In the genomic region with DNA sequence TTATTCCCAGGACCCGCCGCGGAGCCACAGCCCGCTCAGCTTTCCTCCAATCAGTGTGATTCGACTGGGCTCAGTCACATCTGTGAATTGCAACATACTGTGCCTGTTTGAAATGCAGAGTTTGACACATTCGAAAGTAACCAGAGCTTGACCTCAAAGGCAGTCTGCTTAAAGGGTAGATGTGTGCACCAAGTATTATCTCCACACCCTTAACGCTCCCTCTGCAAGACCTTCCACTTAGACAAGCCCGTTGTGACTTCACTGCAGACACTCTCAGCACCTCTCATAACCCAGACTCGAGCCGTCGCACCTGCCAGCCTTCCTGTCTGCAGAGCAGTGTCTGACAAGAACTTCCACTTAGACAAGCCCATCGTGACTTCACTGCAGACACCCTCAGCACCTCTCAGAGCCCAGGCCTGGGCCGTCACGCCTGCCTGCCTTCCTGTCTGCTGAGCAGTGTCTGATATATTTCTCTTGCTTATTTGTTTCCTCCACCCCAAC, we compare ENCODE assay signal across 17 cellular contexts. TPM values are rescaled to one million over a fixed set of nuclear protein-coding genes. Genes with fewer than 3 reads are reported as not detected.
DNase-seq lines count a peak whose midpoint lies in the region; TF ChIP-seq lines count a peak whose summit lies in the region.
"Had no signal": no experiment of that assay in that cellular context is flagged by ENCODE, and none has a peak within 500 bp of the region (broad histone marks: within the 10 kb centered on the region; RNA-seq: fewer than 3 reads in every experiment).

No MANE protein-coding gene starts in this region.

- 82% methylated on average over 14 of the region's 14 CpGs for WGBS in prostate gland

- peak overlapping the region; percentile 68 for H3K27ac ChIP-seq in OCI-LY7 (ENCODE audit: low read depth, low read length, poor library complexity, severe bottlenecking)
- no peak overlapping the region for H3K27ac ChIP-seq in prostate gland
- H3K27ac ChIP-seq in vagina = no peak overlapping the region
- H3K27ac ChIP-seq: esophagus muscularis mucosa, VCaP had no signal

- POLR2A ChIA-PET in OCI-LY7 (lab: Charles Lee) = interaction anchor here (0.6 to 1.0 kb wide), 2 partner anchors 9 to 39 kb away, joined by 3 read pairs; no protein-coding TSS in a partner anchor

- TF ChIP-seq CTCF in OCI-LY7 (conservative IDR thresholded peaks at IDR 0.05; ENCODE audit: low read length) = no peak
- TF ChIP-seq CTCF in prostate gland (IDR thresholded peaks at IDR 0.05) = no peak
- TF ChIP-seq CTCF in vagina (IDR thresholded peaks at IDR 0.05) = no peak

- H3K9me3 ChIP-seq in OCI-LY7 (ENCODE audit: low read length) (no peaks in the 10 kb centered on the region), prostate gland (no peaks in the 10 kb centered on the region), vagina (no peaks in the 10 kb centered on the region)
- H3K9me3 ChIP-seq: esophagus muscularis mucosa had no signal

- peaks cover 30% of the 10 kb centered on the region for H4K20me1 ChIP-seq in OCI-LY7 (ENCODE audit: insufficient read depth, low read length)

- H3K79me2 ChIP-seq in OCI-LY7 (ENCODE audit: insufficient read depth, low read depth, low read length) = peaks cover 89% of the 10 kb centered on the region

- TF ChIP-seq POLR2A in prostate gland (IDR thresholded peaks at IDR 0.05) (no peak), vagina (IDR thresholded peaks at IDR 0.05) (no peak)

- peak overlapping the region; percentile 100 for H3K4me2 ChIP-seq in OCI-LY7 (ENCODE audit: low read length)
- H3K4me2 ChIP-seq: smooth muscle cell had no signal

- H3K36me3 ChIP-seq in OCI-LY7 (ENCODE audit: insufficient read depth, low read length) = peaks cover 76% of the 10 kb centered on the region
- H3K36me3 ChIP-seq in prostate gland = no peaks in the 10 kb centered on the region
- peaks cover 0 to 14% of the 10 kb centered on the region in 2 donors for H3K36me3 ChIP-seq in vagina

- intact Hi-C loops in OCI-LY7 (cut with micrococcal nuclease; ENCODE audit: unreplicated experiment) = no loop called here
- intact Hi-C loops in prostate gland (cut with DNase I) = no loop called here
- intact Hi-C loops in vagina (cut with DNase I) = loop anchor here (10.0 kb wide), 1 partner anchor 177 kb away; no protein-coding TSS in a partner anchor

- H3K4me3 ChIP-seq in OCI-LY7 (ENCODE audit: low read depth, low read length, poor library complexity, severe bottlenecking) (peak overlapping the region; percentile 55), prostate gland (no peak overlapping the region), vagina (no peak overlapping the region)
- H3K4me3 ChIP-seq: esophagus muscularis mucosa, smooth muscle cell had no signal

- no peaks in the 10 kb centered on the region for H3K9me2 ChIP-seq in OCI-LY7 (ENCODE audit: insufficient read depth, low read length)

- no peak overlapping the region for H2AFZ ChIP-seq in OCI-LY7 (ENCODE audit: low read length)

- DNase-seq in NCI-H2029 (lab: John Stamatoyannopoulos, UW) (peak; percentile 12), NCI-H2029 treated with DMSO at 0.1 percent for 48 hours (lab: John Stamatoyannopoulos, UW) (no peak), OCI-LY7 (ENCODE audit: low spot score) (peak; percentile 83), activated gamma-delta T cell treated with Interleukin-2 at 50 U/mL for 16 hours (peak; percentile 67), prostate gland (ENCODE audit: low spot score) (peak; percentile 15), vagina (ENCODE audit: extremely low spot score in 2 of 2) (no peak), medulla oblongata (ENCODE audit: extremely low spot score) (no peak), Kasumi-1 (lab: John Stamatoyannopoulos, UW) (no peak)
- DNase-seq: 8988T, hippocampal formation, left cardiac atrium, NCI-H1436, NCI-H446 treated with DMSO at 0.1 percent for 48 hours, posterior cingulate gyrus had no signal

- H3K4me1 ChIP-seq in OCI-LY7 (ENCODE audit: insufficient read depth, low read length, poor library complexity, severe bottlenecking) = peaks cover 41% of the 10 kb centered on the region
- peaks cover 13% of the 10 kb centered on the region for H3K4me1 ChIP-seq in prostate gland (replicated peaks)
- peaks cover 34% of the 10 kb centered on the region for H3K4me1 ChIP-seq in vagina

- CTCF ChIA-PET in OCI-LY7 (lab: Charles Lee; ENCODE audit: unreplicated experiment) = no interaction called here

- no TSS peak for BruUV-seq in OCI-LY7 (replicated peaks; lab: Mats Ljungman, UMichigan)

- H3K27me3 ChIP-seq in prostate gland (replicated peaks; ENCODE audit: insufficient read depth) (no peaks in the 10 kb centered on the region), vagina (no peaks in the 10 kb centered on the region)
- H3K27me3 ChIP-seq: esophagus muscularis mucosa had no signal

RNA-seq across cellular contexts. Expression of a gene that starts 3.7 kb away (rescaled TPM):
- total RNA-seq in OCI-LY7 (2014; rRNA removed; shearing (Covaris generic)) = 146 and 147 TPM in 2 replicates
- total RNA-seq in OCI-LY7 (2022) (213 and 233 TPM in 2 replicates), prostate gland (10 to 100 TPM; 28.2 to 56.4 TPM), vagina (62.9 TPM)

Comparison
In these comparisons a context has a peak if more than half of its experiments do, and no peak if none do; other contexts are left out.
1. DNase-seq: peak in NCI-H2029 (single experiment), OCI-LY7 (single experiment), activated gamma-delta T cell treated with Interleukin-2 at 50 U/mL for 16 hours (single experiment) and prostate gland (single experiment); none in NCI-H2029 treated with DMSO at 0.1 percent for 48 hours (single experiment), vagina (0 of 2), medulla oblongata (single experiment) and Kasumi-1 (0 of 2).